ENCODE assay signal across 13 cellular contexts in genomic region chr7:21966271-21966670, GRCh38. TPM values are rescaled to one million over a fixed set of nuclear protein-coding genes. Genes with fewer than 3 reads are reported as not detected.
A peak's percentile ranks its signal among the peaks of the same experiment; 100 is the strongest.
DNase-seq lines count a peak whose midpoint lies in the region; ATAC-seq, FAIRE-seq and TF ChIP-seq lines count a peak whose summit lies in the region.
"Had no signal": no experiment of that assay in that cellular context is flagged by ENCODE, and none has a peak within 500 bp of the region (broad histone marks: within the 10 kb centered on the region; RNA-seq: fewer than 3 reads in every experiment).

No MANE protein-coding gene starts in this region.

- H3K4me1 ChIP-seq in foreskin keratinocyte, result no peaks in the 10 kb centered on the region

- H3K36me3 Mint-ChIP-seq in activated naive CD8-positive, alpha-beta T cell treated with anti-CD3 and anti-CD28 coated beads for 36 hours, result no peaks in the 10 kb centered on the region

- no peak for TF ChIP-seq CTCF in foreskin keratinocyte (conservative IDR thresholded peaks at IDR 0.05)

- no peak for TF ChIP-seq POLR2A in GM12891 (IDR thresholded peaks at IDR 0.05; ENCODE audit: low read depth, low read length)

- peaks cover 9% of the 10 kb centered on the region for H3K4me1 Mint-ChIP-seq in activated naive CD8-positive, alpha-beta T cell treated with anti-CD3 and anti-CD28 coated beads for 36 hours

- ATAC-seq in GM19397 (IDR thresholded peaks at IDR 0.05; ENCODE audit: unreplicated experiment), result peak; percentile 82
- ATAC-seq in HG02884 (IDR thresholded peaks at IDR 0.05; ENCODE audit: unreplicated experiment), result peak; percentile 88
- peak; percentile 81 for ATAC-seq in HG03575 (IDR thresholded peaks at IDR 0.05; ENCODE audit: extremely low read depth, insufficient number of reproducible peaks, low FRiP score, unreplicated experiment)
- ATAC-seq in foreskin keratinocyte, result no peak

- no peaks in the 10 kb centered on the region for H3K27me3 Mint-ChIP-seq in activated naive CD8-positive, alpha-beta T cell treated with anti-CD3 and anti-CD28 coated beads for 36 hours

- H3K4me3 Mint-ChIP-seq in activated naive CD8-positive, alpha-beta T cell treated with anti-CD3 and anti-CD28 coated beads for 36 hours, result no peak overlapping the region

- no peaks in the 10 kb centered on the region for H3K9me3 Mint-ChIP-seq in activated naive CD8-positive, alpha-beta T cell treated with anti-CD3 and anti-CD28 coated beads for 36 hours

- DNase-seq in GM12891 (ENCODE audit: insufficient read length, low spot score), result no peak
- DNase-seq in NCI-H1694 (lab: John Stamatoyannopoulos, UW), result no peak
- no peak for DNase-seq in foreskin keratinocyte
- no peak for DNase-seq in NCI-H524 treated with DMSO at 0.1 percent for 48 hours (lab: John Stamatoyannopoulos, UW)
- DNase-seq in activated naive CD8-positive, alpha-beta T cell treated with anti-CD3 and anti-CD28 coated beads for 36 hours, result no peak
- DNase-seq: NCI-H510A; stimulated activated CD4-positive, alpha-beta T cell treated with anti-CD3 and anti-CD28 coated beads, Interleukin-4, amount 100 ng/mL, for 1 hour; thyroid gland had no signal

- peak; percentile 76 for FAIRE-seq in GM12891 (lab: Jason Lieb, UNC)
- FAIRE-seq: islet of Langerhans had no signal

- H3K27ac Mint-ChIP-seq in activated naive CD8-positive, alpha-beta T cell treated with anti-CD3 and anti-CD28 coated beads for 36 hours, result no peak overlapping the region

- no peak overlapping the region for H3K27ac ChIP-seq in foreskin keratinocyte
- H3K27ac ChIP-seq: epithelial cell of prostate, thyroid gland had no signal

- no peaks in the 10 kb centered on the region for H3K27me3 ChIP-seq in foreskin keratinocyte
- H3K27me3 ChIP-seq: thyroid gland had no signal

TF ChIP-seq in GM12891, 5 proteins besides CTCF, POLR2A, EP300 and RAD21:
- TF ChIP-seq PAX5 (IDR thresholded peaks at IDR 0.05; ENCODE audit: insufficient read depth, low read length, severe bottlenecking), result no peak
- peak; percentile 96 for TF ChIP-seq SPI1 (IDR thresholded peaks at IDR 0.05; ENCODE audit: low read depth, low read length)
- TF ChIP-seq TAF1 (IDR thresholded peaks at IDR 0.05; ENCODE audit: low read depth, low read length), result no peak
- no peak for TF ChIP-seq POLR2AphosphoS5 (IDR thresholded peaks at IDR 0.05; ENCODE audit: low read depth, low read length)
- peak; percentile 89; the same call in 1 of the 2 replicates for TF ChIP-seq POU2F2 (IDR thresholded peaks at IDR 0.05; ENCODE audit: low read depth, low read length)
TF ChIP-seq in GM12891: peak in this region for 2.

RNA-seq across cellular contexts. Expression of gene CDCA7L, which starts 20.6 kb away (rescaled TPM):
- polyA plus RNA-seq in GM12891 (2012; ENCODE audit: low read depth, missing spikeins), result 38.1 TPM
- 59.7 and 60.7 TPM in 2 replicates for total RNA-seq in foreskin keratinocyte
- 30.5 and 34.1 TPM in 2 replicates for polyA plus RNA-seq in foreskin keratinocyte
- total RNA-seq in activated naive CD8-positive, alpha-beta T cell treated with anti-CD3 and anti-CD28 coated beads for 36 hours, result 100 to 1,000 TPM; 123 to 128 TPM
